ENCODE assay signal across 8 cellular contexts in the genomic region with DNA sequence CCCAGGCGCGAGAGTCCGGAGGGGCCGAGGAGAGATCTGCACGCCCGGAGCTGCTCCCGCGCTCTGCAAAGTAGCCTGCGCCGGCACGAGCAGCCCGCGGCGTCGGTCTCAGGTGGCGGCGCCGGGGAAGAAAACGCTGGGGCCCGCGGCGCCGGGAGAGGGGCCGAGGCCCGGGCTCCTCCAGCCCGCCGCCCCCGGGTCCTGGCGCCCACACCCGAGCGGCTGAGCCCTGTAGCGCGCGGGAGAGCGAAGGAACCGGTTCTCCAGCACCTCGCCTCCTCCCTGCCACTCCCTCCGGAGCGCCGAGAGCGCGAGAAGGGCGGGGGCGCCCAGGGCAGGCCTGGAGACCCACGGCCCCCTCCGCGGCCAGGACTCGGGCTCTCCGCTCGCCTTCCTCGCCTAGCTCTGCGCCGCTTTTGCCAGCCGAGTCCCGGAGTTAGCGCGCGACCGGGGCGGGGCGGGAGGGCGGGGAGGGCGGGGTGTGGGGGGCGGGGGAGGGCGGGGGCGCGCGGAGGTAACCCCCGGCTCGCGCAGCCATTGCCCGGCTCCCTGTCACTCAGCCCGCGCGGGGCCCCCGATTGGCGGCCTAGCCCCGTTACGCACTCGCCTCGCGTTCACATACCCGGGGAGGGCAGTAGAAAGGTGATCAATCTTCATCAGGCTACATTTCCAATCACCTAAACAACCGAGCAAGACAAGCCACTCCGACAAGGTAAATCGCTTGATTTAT. TPM values are rescaled to one million over a fixed set of nuclear protein-coding genes. Genes with fewer than 3 reads are reported as not detected.
DNase-seq lines count a peak whose midpoint lies in the region; TF ChIP-seq lines count a peak whose summit lies in the region.

A gene (plus strand): TSS at position 645 of the 730 bp plus-strand sequence. CDS start 2,161 bp downstream, outside the sequence.

- H3K4me1 Mint-ChIP-seq in HFFc6 (ENCODE audit: low read depth): peaks cover 13% of the 10 kb centered on the region

- peaks cover 38% of the 10 kb centered on the region for H3K36me3 Mint-ChIP-seq in HFFc6 (ENCODE audit: low read depth)

- no peaks in the 10 kb centered on the region for H3K36me3 ChIP-seq in MG63

- H3K4me3 ChIP-seq in MG63: peak within 1 kb of the TSS; percentile 80

- no peaks in the 10 kb centered on the region for H3K27me3 ChIP-seq in MG63

- TF ChIP-seq CTCF in HFFc6 (IDR thresholded peaks at IDR 0.05): no peak; the same call in 1 of the 2 replicates

- no peak within 1 kb of the TSS; the same call in 1 of the 2 replicates for H3K27ac Mint-ChIP-seq in HFFc6

- H3K27me3 Mint-ChIP-seq in HFFc6 (ENCODE audit: insufficient read depth): peaks cover 17% of the 10 kb centered on the region

- DNase-seq in activated naive CD4-positive, alpha-beta T cell treated with Interleukin-2 at 50 U/mL for 16 hours: peak; percentile 50
- DNase-seq in activated naive CD4-positive, alpha-beta T cell (lab: John Stamatoyannopoulos, UW): no peak
- DNase-seq in HFFc6 (peak; percentile 43), MG63 (peak; percentile 84), RPMI8226 (peak; percentile 88), astrocyte of the hippocampus (ENCODE audit: low read depth, low spot score) (peak; percentile 96), iris pigment epithelial cell (ENCODE audit: low read depth) (peak; percentile 61)
- DNase-seq in stimulated activated CD4-positive, alpha-beta T cell treated with anti-CD3 and anti-CD28 coated beads, Interleukin-12 subunit alpha, Interleukin-12 subunit beta, amount 100 ng/mL, for 4 hours: peak; percentile 51

- H3K9me3 ChIP-seq in MG63: no peaks in the 10 kb centered on the region

- peaks cover 15% of the 10 kb centered on the region for H3K9me3 Mint-ChIP-seq in HFFc6

- peak within 1 kb of the TSS; percentile 89 for H3K4me3 Mint-ChIP-seq in HFFc6

RNA-seq across cellular contexts. Expression of the gene that starts here (rescaled TPM):
- total RNA-seq in HFFc6 (2021; fragmentation: NEBNext Ultra II Directional; extraction: Animal tissue kit (Norgen Biotek cat#: 25700)): under 1 TPM; 0.41 to 0.61 (median 0.53) TPM
- total RNA-seq in MG63 (2014; rRNA removed; shearing (Covaris generic); ENCODE audit: low replicate concordance): not detected in 2 replicates

Comparison
In these comparisons a context has a peak if more than half of its experiments do, and no peak if none do; other contexts are left out.
1. DNase-seq: peak in activated naive CD4-positive, alpha-beta T cell treated with Interleukin-2 at 50 U/mL for 16 hours (single experiment), RPMI8226 (single experiment), astrocyte of the hippocampus (single experiment), iris pigment epithelial cell (single experiment) and stimulated activated CD4-positive, alpha-beta T cell treated with anti-CD3 and anti-CD28 coated beads, Interleukin-12 subunit alpha, Interleukin-12 subunit beta, amount 100 ng/mL, for 4 hours (single experiment); none in activated naive CD4-positive, alpha-beta T cell (0 of 4).
2. Peak in DNase-seq in HFFc6; RNA of the gene not detected or under 1 TPM.
3. Peak in DNase-seq and H3K4me3 ChIP-seq in MG63; RNA of the gene not detected or under 1 TPM.